Comparison of ENCODE assay signal across 17 cellular contexts in genomic region chr17:17084317-17084835, GRCh38.
"Had no signal": no experiment of that assay in that cellular context is flagged by ENCODE, and none has a peak within 500 bp of the region (broad histone marks: within the 10 kb centered on the region; RNA-seq: fewer than 3 reads in every experiment).

No MANE protein-coding gene starts in this region.

- H3K9me3 ChIP-seq: left lung, tibial nerve, vagina had no signal

- H3K27me3 Mint-ChIP-seq: activated B cell treated with CpG ODN at 0.5 μM for 24 hours; activated CD8-positive, alpha-beta T cell treated with anti-CD3 and anti-CD28 coated beads for 36 hours; activated naive CD8-positive, alpha-beta T cell treated with anti-CD3 and anti-CD28 coated beads, Interleukin-2, amount 10 ng/mL, durations not matched to agents 7 days and 5 days; dendritic cell treated with granulocyte-macrophage colony-stimulating factor and Interleukin-4, amounts not matched to agents 40 ng/mL and 50 ng/mL, for 4 days; stimulated activated memory B cell treated with anti-CD40 and anti-IgM and Interleukin-4, amounts not matched to agents 10 μg/mL and 1 μg/mL and 100 μg/mL, for 72 hours had no signal

- H3K4me3 ChIP-seq: left lung, tibial nerve, vagina had no signal

- ATAC-seq: activated CD8-positive, alpha-beta T cell treated with anti-CD3 and anti-CD28 coated beads for 36 hours; activated T-cell treated with anti-CD3 and anti-CD28 coated beads, Interleukin-2, amount 50 U/mL, for 72 hours; left lung; stimulated activated memory B cell treated with anti-CD40 and anti-IgM and Interleukin-4, amounts not matched to agents 10 μg/mL and 1 μg/mL and 100 μg/mL, for 72 hours had no signal

- DNase-seq: activated B cell treated with CpG ODN at 0.5 μM for 24 hours; activated CD4-positive, alpha-beta T cell treated with anti-CD3 and anti-CD28 coated beads for 48 hours; activated CD8-positive, alpha-beta memory T cell treated with anti-CD3 and anti-CD28 coated beads, Interleukin-2, amount 50 U/mL, for 48 hours; activated CD8-positive, alpha-beta T cell treated with anti-CD3 and anti-CD28 coated beads for 36 hours; activated naive CD4-positive, alpha-beta T cell; activated naive CD8-positive, alpha-beta T cell treated with anti-CD3 and anti-CD28 coated beads, Interleukin-2, amount 10 ng/mL, durations not matched to agents 7 days and 5 days; activated T-cell treated with anti-CD3 and anti-CD28 coated beads, Interleukin-2, amount 50 U/mL, for 72 hours; brain microvascular endothelial cell; cerebellar nuclear complex; mesenchymal stem cell; SW 1271 had no signal

- H3K36me3 ChIP-seq: vagina had no signal

- H3K4me3 Mint-ChIP-seq: activated B cell treated with CpG ODN at 0.5 μM for 24 hours; activated CD8-positive, alpha-beta T cell treated with anti-CD3 and anti-CD28 coated beads for 36 hours; activated naive CD8-positive, alpha-beta T cell treated with anti-CD3 and anti-CD28 coated beads, Interleukin-2, amount 10 ng/mL, durations not matched to agents 7 days and 5 days; activated T-cell treated with anti-CD3 and anti-CD28 coated beads, Interleukin-2, amount 50 U/mL, for 72 hours; dendritic cell treated with granulocyte-macrophage colony-stimulating factor and Interleukin-4, amounts not matched to agents 40 ng/mL and 50 ng/mL, for 4 days; stimulated activated memory B cell treated with anti-CD40 and anti-IgM and Interleukin-4, amounts not matched to agents 10 μg/mL and 1 μg/mL and 100 μg/mL, for 72 hours; T-helper 2 cell treated with Interferon-gamma antibody and Interleukin-4, amounts not matched to agents 5 μg/mL and 100 μg/mL, for 36 hours had no signal

- H3K27me3 ChIP-seq: brain microvascular endothelial cell, left lung, tibial nerve, vagina had no signal

- H3K27ac ChIP-seq: brain microvascular endothelial cell, left lung, tibial nerve, vagina had no signal

- H3K9me3 Mint-ChIP-seq: activated B cell treated with CpG ODN at 0.5 μM for 24 hours; activated CD8-positive, alpha-beta T cell treated with anti-CD3 and anti-CD28 coated beads for 36 hours; activated naive CD8-positive, alpha-beta T cell treated with anti-CD3 and anti-CD28 coated beads, Interleukin-2, amount 10 ng/mL, durations not matched to agents 7 days and 5 days; activated T-cell treated with anti-CD3 and anti-CD28 coated beads, Interleukin-2, amount 50 U/mL, for 72 hours; dendritic cell treated with granulocyte-macrophage colony-stimulating factor and Interleukin-4, amounts not matched to agents 40 ng/mL and 50 ng/mL, for 4 days; stimulated activated memory B cell treated with anti-CD40 and anti-IgM and Interleukin-4, amounts not matched to agents 10 μg/mL and 1 μg/mL and 100 μg/mL, for 72 hours; T-helper 2 cell treated with Interferon-gamma antibody and Interleukin-4, amounts not matched to agents 5 μg/mL and 100 μg/mL, for 36 hours had no signal

- H3K27ac Mint-ChIP-seq: activated B cell treated with CpG ODN at 0.5 μM for 24 hours; activated CD8-positive, alpha-beta T cell treated with anti-CD3 and anti-CD28 coated beads for 36 hours; activated naive CD8-positive, alpha-beta T cell treated with anti-CD3 and anti-CD28 coated beads, Interleukin-2, amount 10 ng/mL, durations not matched to agents 7 days and 5 days; activated T-cell treated with anti-CD3 and anti-CD28 coated beads, Interleukin-2, amount 50 U/mL, for 72 hours; dendritic cell treated with granulocyte-macrophage colony-stimulating factor and Interleukin-4, amounts not matched to agents 40 ng/mL and 50 ng/mL, for 4 days; stimulated activated memory B cell treated with anti-CD40 and anti-IgM and Interleukin-4, amounts not matched to agents 10 μg/mL and 1 μg/mL and 100 μg/mL, for 72 hours; T-helper 2 cell treated with Interferon-gamma antibody and Interleukin-4, amounts not matched to agents 5 μg/mL and 100 μg/mL, for 36 hours had no signal
